ENCODE assay signal across 1 cellular context in the genomic region with DNA sequence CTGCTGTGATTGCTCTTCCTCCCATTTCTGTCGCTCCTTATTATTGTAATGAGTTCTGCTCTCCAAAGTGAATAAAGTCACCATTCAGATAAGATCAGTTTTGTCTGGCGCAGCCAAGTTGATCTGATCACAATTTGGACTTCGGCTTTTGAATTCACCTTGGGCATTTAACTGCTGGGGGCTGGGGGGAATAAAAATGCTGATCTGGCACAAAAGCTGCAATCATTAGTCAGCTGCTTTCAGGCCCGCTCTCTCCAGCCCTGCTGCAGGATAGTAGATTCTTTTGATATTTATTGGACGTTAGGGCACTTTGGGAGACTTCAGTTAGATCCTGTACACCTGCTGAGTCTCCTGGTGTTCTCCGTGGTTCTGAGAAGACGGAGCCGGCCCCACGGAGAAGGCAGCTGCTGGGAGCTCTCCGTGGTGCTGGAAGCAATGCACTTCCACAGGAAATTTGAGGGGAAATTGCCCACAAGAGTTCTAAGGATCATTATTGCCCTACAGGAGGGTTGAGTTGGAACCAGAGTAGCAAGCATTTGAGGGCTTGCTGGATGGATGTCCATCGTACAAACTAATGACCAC.
TF ChIP-seq lines count a peak whose summit lies in the region.

No MANE protein-coding gene starts in this region.

TF ChIP-seq in IMR-90, 13 proteins besides CTCF, POLR2A, EP300 and RAD21 (continued from another document):
- TF ChIP-seq, protein P1, sequence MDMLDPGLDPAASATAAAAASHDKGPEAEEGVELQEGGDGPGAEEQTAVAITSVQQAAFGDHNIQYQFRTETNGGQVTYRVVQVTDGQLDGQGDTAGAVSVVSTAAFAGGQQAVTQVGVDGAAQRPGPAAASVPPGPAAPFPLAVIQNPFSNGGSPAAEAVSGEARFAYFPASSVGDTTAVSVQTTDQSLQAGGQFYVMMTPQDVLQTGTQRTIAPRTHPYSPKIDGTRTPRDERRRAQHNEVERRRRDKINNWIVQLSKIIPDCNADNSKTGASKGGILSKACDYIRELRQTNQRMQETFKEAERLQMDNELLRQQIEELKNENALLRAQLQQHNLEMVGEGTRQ (IDR thresholded peaks at IDR 0.05; ENCODE audit: low read depth, low read length), result no peak
- TF ChIP-seq MAFK (IDR thresholded peaks at IDR 0.05; ENCODE audit: low read depth, low read length), result peak; percentile 92
